Comparison of ENCODE assay signal across 19 cellular contexts in the genomic region with DNA sequence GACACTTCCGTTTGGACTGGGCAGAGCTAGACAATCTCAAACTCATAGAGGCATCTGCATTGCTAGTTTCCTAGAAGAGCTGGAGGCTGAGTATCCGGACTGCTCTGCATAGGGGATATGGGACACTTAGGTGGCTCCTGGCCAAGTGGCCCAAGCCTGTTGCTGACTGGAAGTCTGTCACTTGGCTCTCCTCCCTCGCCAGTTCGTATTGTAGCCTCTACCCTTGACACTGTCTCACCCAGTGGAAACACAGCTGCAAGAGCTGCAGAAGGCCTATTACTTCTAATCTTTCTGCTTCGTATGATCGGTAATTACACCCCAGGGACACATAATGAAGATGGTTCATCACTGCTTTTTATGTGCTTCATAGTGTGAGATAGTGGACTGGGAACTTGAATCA. TPM values are rescaled to one million over a fixed set of nuclear protein-coding genes. Genes with fewer than 3 reads are reported as not detected.
DNase-seq lines count a peak whose midpoint lies in the region; TF ChIP-seq lines count a peak whose summit lies in the region.
"Had no signal": no experiment of that assay in that cellular context is flagged by ENCODE, and none has a peak within 500 bp of the region (broad histone marks: within the 10 kb centered on the region; RNA-seq: fewer than 3 reads in every experiment).

No MANE protein-coding gene starts in this region.

- H4K20me1 ChIP-seq in fibroblast of lung (ENCODE audit: control insufficient read depth, extremely low read depth, insufficient read depth, low read length) (no peaks in the 10 kb centered on the region), H9 (ENCODE audit: control insufficient read depth, insufficient read depth, insufficient read length) (no peaks in the 10 kb centered on the region)
- H4K20me1 ChIP-seq: BLaER1 had no signal

- no peak overlapping the region for H4K5ac ChIP-seq in H9 (ENCODE audit: insufficient read length, low read depth, low read length)

- no peaks in the 10 kb centered on the region for H3K27me3 Mint-ChIP-seq in H9 (ENCODE audit: low read depth)
- H3K27me3 Mint-ChIP-seq: activated naive CD8-positive, alpha-beta T cell treated with anti-CD3 and anti-CD28 coated beads, Interleukin-2, amount 10 ng/mL, durations not matched to agents 7 days and 5 days; T-cell had no signal

- no peak overlapping the region for H3K27ac Mint-ChIP-seq in H9
- H3K27ac Mint-ChIP-seq: activated naive CD8-positive, alpha-beta T cell treated with anti-CD3 and anti-CD28 coated beads, Interleukin-2, amount 10 ng/mL, durations not matched to agents 7 days and 5 days; T-cell had no signal

- no peak overlapping the region for H3K14ac ChIP-seq in H9 (ENCODE audit: insufficient read depth, low read length)

- peaks cover 7% of the 10 kb centered on the region for H3K4me1 ChIP-seq in fibroblast of lung (ENCODE audit: control insufficient read depth, extremely low read depth, insufficient read depth, low read length)
- H3K4me1 ChIP-seq in muscle layer of duodenum (ENCODE audit: control insufficient read depth in 1 of 2, insufficient read depth in 2 of 2, low read length in 2 of 2) = peaks cover 0 to 6% of the 10 kb centered on the region in 2 donors
- peaks cover 8 to 31% (median 23%) of the 10 kb centered on the region in 5 donors for H3K4me1 ChIP-seq in subcutaneous abdominal adipose tissue (ENCODE audit: control insufficient read depth in 5 of 5, insufficient read depth in 5 of 5, low read length in 5 of 5)
- no peaks in the 10 kb centered on the region for H3K4me1 ChIP-seq in H9 (ENCODE audit: insufficient read depth, low read length)
- H3K4me1 ChIP-seq: BLaER1 had no signal

- H3K36me3 ChIP-seq in fibroblast of lung (ENCODE audit: control insufficient read depth, insufficient read depth, low read length) (no peaks in the 10 kb centered on the region), muscle layer of duodenum (ENCODE audit: control insufficient read depth in 1 of 2, insufficient read depth in 2 of 2, low read length in 2 of 2) (no peaks in the 10 kb centered on the region), subcutaneous abdominal adipose tissue (ENCODE audit: control insufficient read depth in 5 of 5, insufficient read depth in 5 of 5, low read length in 5 of 5) (no peaks in the 10 kb centered on the region)
- H3K36me3 ChIP-seq: BLaER1 had no signal

- H3K4ac ChIP-seq in H9 (ENCODE audit: low read depth, low read length) = no peak overlapping the region

- H2AFZ ChIP-seq in fibroblast of lung (ENCODE audit: low read length) = peak overlapping the region; percentile 33
- H2AFZ ChIP-seq in H9 (ENCODE audit: low read length) = no peak overlapping the region
- H2AFZ ChIP-seq: PC-9 had no signal

- peaks cover 3 to 4% of the 10 kb centered on the region in 2 experiments; a peak in 3 of 5 replicates for H3K9me3 Mint-ChIP-seq in H9

- H3K79me1 ChIP-seq in H9 (ENCODE audit: insufficient read depth, low read depth, low read length, poor library complexity, severe bottlenecking) = no peaks in the 10 kb centered on the region

- H2BK12ac ChIP-seq in H9 (ENCODE audit: insufficient read length, low read depth, low read length) = no peak overlapping the region

- H3K4me1 Mint-ChIP-seq in H9 = peaks cover 12% of the 10 kb centered on the region in 2 experiments

- H3T11ph ChIP-seq in H9 (ENCODE audit: low read length) = no peak overlapping the region

- H3K27me3 ChIP-seq in fibroblast of lung (ENCODE audit: control insufficient read depth, insufficient read depth, low read length) (no peaks in the 10 kb centered on the region), muscle layer of duodenum (ENCODE audit: low read depth, low read length) (no peaks in the 10 kb centered on the region), subcutaneous abdominal adipose tissue (ENCODE audit: control insufficient read depth in 5 of 5, insufficient read depth in 4 of 5, low read length in 5 of 5) (no peaks in the 10 kb centered on the region), H9 (ENCODE audit: insufficient read depth, low read length) (no peaks in the 10 kb centered on the region)
- H3K27me3 ChIP-seq: BLaER1 had no signal

- H2BK120ac ChIP-seq in H9 (ENCODE audit: low read depth, low read length, poor library complexity, severe bottlenecking) = no peak overlapping the region

- H3K4me2 ChIP-seq in fibroblast of lung (ENCODE audit: extremely low read depth, insufficient read depth, low read length) = peak overlapping the region; percentile 56
- H3K4me2 ChIP-seq in H9 (ENCODE audit: insufficient read depth, insufficient read length, low read length) = no peak overlapping the region
- H3K4me2 ChIP-seq: BLaER1, PC-9 had no signal

- no peak overlapping the region for H3K18ac ChIP-seq in H9 (ENCODE audit: insufficient read length, low read depth, low read length)

- no peaks in the 10 kb centered on the region for H3K23me2 ChIP-seq in H9 (ENCODE audit: insufficient read length, low read depth, low read length, poor library complexity, severe bottlenecking)

- H3K79me2 ChIP-seq in fibroblast of lung (ENCODE audit: control insufficient read depth, insufficient read depth, low read length) (peaks cover 1% of the 10 kb centered on the region), H9 (ENCODE audit: insufficient read depth, low read length) (no peaks in the 10 kb centered on the region)

- DNase-seq in NCI-H2227 treated with DMSO at 0.1 percent for 48 hours (lab: John Stamatoyannopoulos, UW) = peak; percentile 21
- DNase-seq in fibroblast of lung (ENCODE audit: low read depth in 2 of 2) = no peak
- no peak for DNase-seq in H9
- no peak for DNase-seq in activated CD4-positive, alpha-beta T cell treated with anti-CD3 and anti-CD28 coated beads, Interleukin-2, amount 50 U/mL, for 1 hour
- no peak for DNase-seq in NCI-H1105 (lab: John Stamatoyannopoulos, UW)
- DNase-seq in AML-193 (lab: John Stamatoyannopoulos, UW) = no peak
- DNase-seq: activated naive CD8-positive, alpha-beta T cell treated with anti-CD3 and anti-CD28 coated beads, Interleukin-2, amount 10 ng/mL, durations not matched to agents 7 days and 5 days; cerebellar nuclear complex; DMS79; mammary epithelial cell; NCI-H1048; occipital lobe; PC-9; stimulated activated CD8-positive, alpha-beta memory T cell treated with anti-CD3 and anti-CD28 coated beads, Interleukin-4, amount 100 ng/mL, for 48 hours; T-cell had no signal

- no peak overlapping the region for H4K91ac ChIP-seq in H9 (ENCODE audit: insufficient read length, low read depth, low read length)

- no peak overlapping the region for H4K8ac ChIP-seq in H9 (replicated peaks; ENCODE audit: insufficient read length, low read depth, low read length)

- no CpG with 5 or more reads among the region's 6 CpGs for WGBS in H9 (ENCODE audit: extremely low coverage, insufficient read length, low lambda C conversion rate)

- H3K4me3 ChIP-seq in fibroblast of lung (replicated peaks in 1 of 4; ENCODE audit: control extremely low read depth in 1 of 4, insufficient read depth in 1 of 4, low read depth in 3 of 4, low read length in 4 of 4) = no peak overlapping the region
- peak overlapping the region in 1 of 2 donors; percentile 19 for H3K4me3 ChIP-seq in muscle layer of duodenum (ENCODE audit: low read depth in 1 of 2, low read length in 2 of 2)
- H3K4me3 ChIP-seq in subcutaneous abdominal adipose tissue (ENCODE audit: low read depth in 1 of 5, low read length in 5 of 5) = no peak overlapping the region
- H3K4me3 ChIP-seq: BLaER1, PC-9 had no signal

- H2AK5ac ChIP-seq in H9 (ENCODE audit: insufficient read length, low read length) = no peak overlapping the region

- TF ChIP-seq CTCF in fibroblast of lung (conservative IDR thresholded peaks at IDR 0.05 in 1 of 2, IDR thresholded peaks at IDR 0.05 in 1 of 2; ENCODE audit: low read depth in 1 of 2, low read length in 2 of 2) (no peak), H9 (conservative IDR thresholded peaks at IDR 0.05) (no peak)

- H3K9ac ChIP-seq in fibroblast of lung (ENCODE audit: insufficient read depth, low read length) = no peak overlapping the region
- H3K9ac ChIP-seq in subcutaneous abdominal adipose tissue (ENCODE audit: low read length in 5 of 5) = no peak overlapping the region
- no peak overlapping the region for H3K9ac ChIP-seq in H9 (ENCODE audit: extremely low read depth, insufficient read length, low read length)
- H3K9ac ChIP-seq: BLaER1 had no signal

- H3K36me3 Mint-ChIP-seq in H9 (ENCODE audit: insufficient read depth in 1 of 3, low read depth in 3 of 3) = peaks cover 0 to 6% (median under 1%) of the 10 kb centered on the region in 3 experiments; a peak in 3 of 7 replicates

- no peak overlapping the region for H3K4me3 Mint-ChIP-seq in H9
- H3K4me3 Mint-ChIP-seq: activated naive CD8-positive, alpha-beta T cell treated with anti-CD3 and anti-CD28 coated beads, Interleukin-2, amount 10 ng/mL, durations not matched to agents 7 days and 5 days; T-cell had no signal

- H2BK15ac ChIP-seq in H9 (ENCODE audit: low read depth, low read length) = no peak overlapping the region

- H3K27ac ChIP-seq in fibroblast of lung (ENCODE audit: insufficient read depth, low read length) = no peak overlapping the region
- H3K27ac ChIP-seq in muscle layer of duodenum (ENCODE audit: low read length) = peak overlapping the region; percentile 6
- H3K27ac ChIP-seq in subcutaneous abdominal adipose tissue (ENCODE audit: low read depth, low read length) = peak overlapping the region; percentile 70
- no peak overlapping the region for H3K27ac ChIP-seq in H9 (ENCODE audit: insufficient read length, low read depth, low read length)
- H3K27ac ChIP-seq: BLaER1, epithelial cell of prostate, PC-9 had no signal

- no peak overlapping the region for H3K56ac ChIP-seq in H9 (ENCODE audit: insufficient read length, low read depth, low read length)

- H3K9me3 ChIP-seq in fibroblast of lung (ENCODE audit: control insufficient read depth, insufficient read depth, low read depth, low read length) (no peaks in the 10 kb centered on the region), muscle layer of duodenum (ENCODE audit: control insufficient read depth in 1 of 2, low read length in 2 of 2) (no peaks in the 10 kb centered on the region), subcutaneous abdominal adipose tissue (ENCODE audit: control insufficient read depth in 5 of 5, low read length in 5 of 5) (no peaks in the 10 kb centered on the region), H9 (ENCODE audit: control insufficient read depth, low read depth, low read length) (no peaks in the 10 kb centered on the region)
- H3K9me3 ChIP-seq: BLaER1 had no signal

- H3K23ac ChIP-seq in H9 (ENCODE audit: insufficient read length, low read depth, low read length) = no peak overlapping the region

- H2BK5ac ChIP-seq in H9 (ENCODE audit: insufficient read length, low read length) = no peak overlapping the region

- H2BK20ac ChIP-seq in H9 (ENCODE audit: low read depth, low read length, poor library complexity, severe bottlenecking) = no peak overlapping the region

RNA-seq across cellular contexts. Expression of gene ITGA1, which starts 34.7 kb away (rescaled TPM):
- total RNA-seq in fibroblast of lung (12.1 and 12.6 TPM in 2 replicates), H9 (2021) (2.8 and 3.9 TPM in 2 replicates)
- polyA plus RNA-seq in fibroblast of lung = 7.0 and 115 TPM in 2 replicates
- 6.4 and 72.9 TPM in 2 replicates for polyA plus RNA-seq in fibroblast of lung (2012)
- polyA minus RNA-seq in fibroblast of lung (ENCODE audit: low replicate concordance) = 4.1 and 35.0 TPM in 2 replicates

RNA-seq across cellular contexts. Expression of gene PELO, which starts 34.7 kb away (rescaled TPM):
- total RNA-seq in fibroblast of lung = 31.1 and 45.2 TPM in 2 replicates
- 20.7 and 30.5 TPM in 2 replicates for polyA plus RNA-seq in fibroblast of lung
- polyA plus RNA-seq in fibroblast of lung (2012) = 20.5 and 35.5 TPM in 2 replicates
- polyA minus RNA-seq in fibroblast of lung (ENCODE audit: low replicate concordance) = 17.3 and 33.7 TPM in 2 replicates
- total RNA-seq in H9 (2021) = 18.6 and 20.3 TPM in 2 replicates

Comparison
In these comparisons a context has a peak if more than half of its experiments do, and no peak if none do; other contexts are left out.
1. H3K27ac ChIP-seq: peak in muscle layer of duodenum (single experiment) and subcutaneous abdominal adipose tissue (single experiment); none in fibroblast of lung (single experiment) and H9 (single experiment).